ENCODE assay signal across 10 cellular contexts in genomic region chr14:101732128-101732527, GRCh38. TPM values are rescaled to one million over a fixed set of nuclear protein-coding genes. Genes with fewer than 3 reads are reported as not detected.
A peak's percentile ranks its signal among the peaks of the same experiment; 100 is the strongest.
DNase-seq lines count a peak whose midpoint lies in the region; ATAC-seq and TF ChIP-seq lines count a peak whose summit lies in the region.
"Had no signal": no experiment of that assay in that cellular context is flagged by ENCODE, and none has a peak within 500 bp of the region (broad histone marks: within the 10 kb centered on the region; RNA-seq: fewer than 3 reads in every experiment).

No MANE protein-coding gene starts in this region.

- TF ChIP-seq POLR2A in sigmoid colon (IDR thresholded peaks at IDR 0.05), result no peak
- no peak for TF ChIP-seq POLR2A in lower leg skin (IDR thresholded peaks at IDR 0.05)

- peak overlapping the region; percentile 86 for H3K27ac ChIP-seq in CD8-positive, alpha-beta memory T cell (ENCODE audit: low read depth, low read length)
- H3K27ac ChIP-seq in sigmoid colon, result peak overlapping the region in 1 of 4 donors; percentile 57
- H3K27ac ChIP-seq: brain microvascular endothelial cell had no signal

- intact Hi-C loops in natural killer cell (cut with micrococcal nuclease) (no loop called here), sigmoid colon (cut with DNase I) (no loop called here), lower leg skin (cut with DNase I; ENCODE audit: low total_unique reads) (no loop called here)

- POLR2A ChIA-PET in CD8-positive, alpha-beta memory T cell (lab: Charles Lee), result interaction anchor here (1.8 to 2.5 kb wide), 3 partner anchors 10 to 29 kb away, joined by 6 to 19 read pairs (median 6); partner anchors contain the start of gene PPP2R5C
- POLR2A ChIA-PET in activated naive CD8-positive, alpha-beta T cell treated with anti-CD3 and anti-CD28 coated beads, Interleukin-2, amount 10 ng/mL, durations not matched to agents 7 days and 5 days (lab: Charles Lee), result interaction anchor here (1.2 to 2.1 kb wide), 5 partner anchors 10 to 587 kb away, joined by 3 to 22 read pairs (median 5); partner anchors contain the start of gene ZNF839

- no peak for TF ChIP-seq CTCF in natural killer cell (IDR thresholded peaks at IDR 0.05)
- TF ChIP-seq CTCF in sigmoid colon (IDR thresholded peaks at IDR 0.05), result no peak
- no peak for TF ChIP-seq CTCF in lower leg skin (IDR thresholded peaks at IDR 0.05)

- ATAC-seq in activated naive CD8-positive, alpha-beta T cell treated with anti-CD3 and anti-CD28 coated beads, Interleukin-2, amount 10 ng/mL, durations not matched to agents 7 days and 5 days (ENCODE audit: low read depth), result no peak
- no peak for ATAC-seq in natural killer cell

- H3K9me3 ChIP-seq in CD8-positive, alpha-beta memory T cell (ENCODE audit: low read length), result no peaks in the 10 kb centered on the region
- no peaks in the 10 kb centered on the region for H3K9me3 ChIP-seq in sigmoid colon

- peak overlapping the region; percentile 89 to 99 (median 98) for H3K27ac Mint-ChIP-seq in CD8-positive, alpha-beta memory T cell
- peak overlapping the region; percentile 93 for H3K27ac Mint-ChIP-seq in activated naive CD8-positive, alpha-beta T cell treated with anti-CD3 and anti-CD28 coated beads, Interleukin-2, amount 10 ng/mL, durations not matched to agents 7 days and 5 days
- peak overlapping the region; percentile 88 to 90 for H3K27ac Mint-ChIP-seq in natural killer cell

- H3K4me3 Mint-ChIP-seq in CD8-positive, alpha-beta memory T cell, result peak overlapping the region; percentile 29 to 83 (median 81)
- peak overlapping the region; percentile 65 for H3K4me3 Mint-ChIP-seq in activated naive CD8-positive, alpha-beta T cell treated with anti-CD3 and anti-CD28 coated beads, Interleukin-2, amount 10 ng/mL, durations not matched to agents 7 days and 5 days
- H3K4me3 Mint-ChIP-seq in natural killer cell, result peak overlapping the region; percentile 47

- no peak for DNase-seq in CD8-positive, alpha-beta memory T cell
- DNase-seq in LoVo (ENCODE audit: low spot score), result peak; percentile 76
- no peak for DNase-seq in activated naive CD8-positive, alpha-beta T cell treated with anti-CD3 and anti-CD28 coated beads, Interleukin-2, amount 10 ng/mL, durations not matched to agents 7 days and 5 days
- no peak for DNase-seq in natural killer cell
- DNase-seq in sigmoid colon, result no peak
- DNase-seq in AG20443 (ENCODE audit: low spot score), result no peak
- DNase-seq in putamen (ENCODE audit: low spot score), result no peak
- no peak for DNase-seq in lower leg skin (ENCODE audit: low spot score in 2 of 2)
- DNase-seq: brain microvascular endothelial cell, GOT3 had no signal

- H3K4me3 ChIP-seq in CD8-positive, alpha-beta memory T cell (ENCODE audit: low read length), result peak overlapping the region; percentile 53
- H3K4me3 ChIP-seq in sigmoid colon (no peak overlapping the region), lower leg skin (ENCODE audit: low read depth, poor library complexity, severe bottlenecking) (no peak overlapping the region)

- peaks cover 45 to 58% (median 51%) of the 10 kb centered on the region in 3 donors for H3K4me1 Mint-ChIP-seq in CD8-positive, alpha-beta memory T cell
- peaks cover 17% of the 10 kb centered on the region for H3K4me1 Mint-ChIP-seq in activated naive CD8-positive, alpha-beta T cell treated with anti-CD3 and anti-CD28 coated beads, Interleukin-2, amount 10 ng/mL, durations not matched to agents 7 days and 5 days
- H3K4me1 Mint-ChIP-seq in natural killer cell, result peaks cover 46 to 58% of the 10 kb centered on the region in 2 donors

- no peak for TF ChIP-seq EP300 in sigmoid colon (IDR thresholded peaks at IDR 0.05)

- CTCF ChIA-PET in CD8-positive, alpha-beta memory T cell (lab: Charles Lee), result interaction anchor here (0.6 to 3.4 kb wide), 4 partner anchors 10 to 79 kb away, joined by 3 to 14 read pairs (median 9); no protein-coding TSS in a partner anchor

- 49 to 66% methylated on average over 5 of the region's 5 CpGs for WGBS in sigmoid colon, 2 donors
- 84 to 88% methylated on average over 5 of the region's 5 CpGs for WGBS in lower leg skin, 2 donors

- no peaks in the 10 kb centered on the region for H3K9me3 Mint-ChIP-seq in CD8-positive, alpha-beta memory T cell
- H3K9me3 Mint-ChIP-seq in activated naive CD8-positive, alpha-beta T cell treated with anti-CD3 and anti-CD28 coated beads, Interleukin-2, amount 10 ng/mL, durations not matched to agents 7 days and 5 days, result no peaks in the 10 kb centered on the region
- H3K9me3 Mint-ChIP-seq in natural killer cell, result no peaks in the 10 kb centered on the region

- H3K4me1 ChIP-seq in CD8-positive, alpha-beta memory T cell (ENCODE audit: insufficient read depth, low read length), result peaks cover 27% of the 10 kb centered on the region
- peaks cover 0 to 8% (median 4%) of the 10 kb centered on the region in 4 donors for H3K4me1 ChIP-seq in sigmoid colon

- no peaks in the 10 kb centered on the region for H3K36me3 ChIP-seq in CD8-positive, alpha-beta memory T cell (ENCODE audit: insufficient read depth, low read length)
- no peaks in the 10 kb centered on the region for H3K36me3 ChIP-seq in sigmoid colon
- H3K36me3 ChIP-seq: brain microvascular endothelial cell had no signal

- no peaks in the 10 kb centered on the region for H3K36me3 Mint-ChIP-seq in CD8-positive, alpha-beta memory T cell
- H3K36me3 Mint-ChIP-seq in activated naive CD8-positive, alpha-beta T cell treated with anti-CD3 and anti-CD28 coated beads, Interleukin-2, amount 10 ng/mL, durations not matched to agents 7 days and 5 days, result no peaks in the 10 kb centered on the region
- H3K36me3 Mint-ChIP-seq in natural killer cell, result no peaks in the 10 kb centered on the region

- H3K27me3 ChIP-seq in CD8-positive, alpha-beta memory T cell (ENCODE audit: insufficient read depth, low read length, poor library complexity, severe bottlenecking), result no peaks in the 10 kb centered on the region
- H3K27me3 ChIP-seq in sigmoid colon, result peaks cover 0 to 10% (median 0%) of the 10 kb centered on the region in 3 donors
- H3K27me3 ChIP-seq: brain microvascular endothelial cell had no signal

- H3K27me3 Mint-ChIP-seq in CD8-positive, alpha-beta memory T cell, result no peaks in the 10 kb centered on the region
- H3K27me3 Mint-ChIP-seq in activated naive CD8-positive, alpha-beta T cell treated with anti-CD3 and anti-CD28 coated beads, Interleukin-2, amount 10 ng/mL, durations not matched to agents 7 days and 5 days, result no peaks in the 10 kb centered on the region
- peaks cover 0 to 1% of the 10 kb centered on the region in 2 donors for H3K27me3 Mint-ChIP-seq in natural killer cell (ENCODE audit: low read depth in 2 of 2)

RNA-seq across cellular contexts. Expression of gene PPP2R5C, which starts 29.4 kb away (rescaled TPM):
- total RNA-seq in CD8-positive, alpha-beta memory T cell, result 100 to 1,000 TPM; 278 to 307 TPM
- polyA plus RNA-seq in CD8-positive, alpha-beta memory T cell, result 342 TPM
- total RNA-seq in activated naive CD8-positive, alpha-beta T cell treated with anti-CD3 and anti-CD28 coated beads, Interleukin-2, amount 10 ng/mL, durations not matched to agents 7 days and 5 days, result 100 to 1,000 TPM; 369 to 382 TPM
- 100 to 1,000 TPM; 716 to 779 (median 736) TPM for total RNA-seq in natural killer cell
- total RNA-seq in sigmoid colon, result 100 to 1,000 TPM; 115 to 175 (median 147) TPM
- polyA plus RNA-seq in sigmoid colon, result 100 to 1,000 TPM in 2 of 3 donors, 10 to 100 TPM in 1; 90.2 to 133 (median 123) TPM
- 10 to 100 TPM; 74.6 to 89.9 (median 80.3) TPM for total RNA-seq in lower leg skin
